Comparison of ENCODE assay signal across 1 cellular context in the genomic region with DNA sequence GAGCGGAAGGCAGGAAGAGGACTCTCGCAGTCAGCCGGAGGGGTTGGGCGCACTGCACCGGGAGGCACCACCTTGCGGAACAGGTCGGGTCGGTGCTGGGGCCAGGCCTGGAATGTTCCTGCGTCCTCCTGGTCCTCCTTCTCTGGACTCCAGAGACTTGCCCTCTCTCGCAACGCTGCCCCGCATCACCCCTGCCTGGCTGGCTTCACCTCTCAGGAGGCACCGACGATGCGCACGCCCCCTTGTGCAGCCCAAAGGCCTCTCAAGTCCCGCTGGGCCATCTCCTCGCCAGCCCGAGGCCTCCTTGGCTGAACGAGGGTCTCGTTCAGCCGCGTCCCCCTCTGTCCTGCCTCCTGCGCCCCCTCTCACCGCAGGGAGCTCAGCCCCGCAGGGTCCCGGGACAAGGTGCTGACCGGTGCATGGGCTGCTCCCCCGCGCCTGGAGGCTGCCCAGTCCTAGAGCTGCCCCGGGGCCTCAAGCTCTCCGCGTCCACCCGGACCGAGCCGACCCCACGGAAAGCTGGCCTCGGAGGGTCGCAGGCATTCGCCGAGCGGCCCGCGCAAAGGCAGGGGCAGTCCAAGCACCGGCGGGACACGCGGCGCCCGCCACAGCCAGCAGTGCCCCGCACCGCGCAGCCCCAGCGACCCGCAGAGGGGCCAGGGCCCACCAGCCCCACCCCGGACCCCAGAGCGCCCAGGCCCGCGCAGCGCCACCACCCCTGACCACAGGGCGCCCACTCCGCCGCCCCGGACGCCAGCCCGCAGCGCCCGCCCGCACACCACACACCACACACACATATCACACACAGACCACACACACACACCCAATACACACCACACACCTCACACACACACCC.
TF ChIP-seq lines count a peak whose summit lies in the region.

No MANE protein-coding gene starts in this region.

TF ChIP-seq in SK-N-SH treated with all-trans-retinoic acid at 6 μM for 48 hours, 23 proteins besides CTCF, POLR2A, EP300 and RAD21 (continued from another document):
- TF ChIP-seq CSDC2 (CRISPR knock-in tag; IDR thresholded peaks at IDR 0.05), result no peak
- TF ChIP-seq, protein P1, sequence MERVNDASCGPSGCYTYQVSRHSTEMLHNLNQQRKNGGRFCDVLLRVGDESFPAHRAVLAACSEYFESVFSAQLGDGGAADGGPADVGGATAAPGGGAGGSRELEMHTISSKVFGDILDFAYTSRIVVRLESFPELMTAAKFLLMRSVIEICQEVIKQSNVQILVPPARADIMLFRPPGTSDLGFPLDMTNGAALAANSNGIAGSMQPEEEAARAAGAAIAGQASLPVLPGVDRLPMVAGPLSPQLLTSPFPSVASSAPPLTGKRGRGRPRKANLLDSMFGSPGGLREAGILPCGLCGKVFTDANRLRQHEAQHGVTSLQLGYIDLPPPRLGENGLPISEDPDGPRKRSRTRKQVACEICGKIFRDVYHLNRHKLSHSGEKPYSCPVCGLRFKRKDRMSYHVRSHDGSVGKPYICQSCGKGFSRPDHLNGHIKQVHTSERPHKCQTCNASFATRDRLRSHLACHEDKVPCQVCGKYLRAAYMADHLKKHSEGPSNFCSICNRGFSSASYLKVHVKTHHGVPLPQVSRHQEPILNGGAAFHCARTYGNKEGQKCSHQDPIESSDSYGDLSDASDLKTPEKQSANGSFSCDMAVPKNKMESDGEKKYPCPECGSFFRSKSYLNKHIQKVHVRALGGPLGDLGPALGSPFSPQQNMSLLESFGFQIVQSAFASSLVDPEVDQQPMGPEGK (CRISPR knock-in tag; IDR thresholded peaks at IDR 0.05; ENCODE audit: borderline replicate concordance), result no peak
- no peak for TF ChIP-seq BACH2 (CRISPR knock-in tag; IDR thresholded peaks at IDR 0.05; ENCODE audit: borderline replicate concordance)
- TF ChIP-seq CREB5 (CRISPR knock-in tag; IDR thresholded peaks at IDR 0.05; ENCODE audit: low read depth), result no peak
- TF ChIP-seq ISL1 (CRISPR knock-in tag; IDR thresholded peaks at IDR 0.05), result no peak
- TF ChIP-seq GLIS3 (CRISPR knock-in tag; IDR thresholded peaks at IDR 0.05), result no peak
- TF ChIP-seq ARNTL (CRISPR knock-in tag; IDR thresholded peaks at IDR 0.05; ENCODE audit: borderline replicate concordance, low read depth), result no peak
